In genomic region chr15:50415752-50416404, GRCh38 we compare ENCODE assay signal across 16 cellular contexts. TPM values are rescaled to one million over a fixed set of nuclear protein-coding genes. Genes with fewer than 3 reads are reported as not detected.
DNase-seq lines count a peak whose midpoint lies in the region; ATAC-seq and TF ChIP-seq lines count a peak whose summit lies in the region.
"Had no signal": no experiment of that assay in that cellular context is flagged by ENCODE, and none has a peak within 500 bp of the region (broad histone marks: within the 10 kb centered on the region; RNA-seq: fewer than 3 reads in every experiment).

No MANE protein-coding gene starts in this region.

- H3K4me1 ChIP-seq in osteoblast (ENCODE audit: insufficient read depth, low read length), result no peaks in the 10 kb centered on the region
- no peaks in the 10 kb centered on the region for H3K4me1 ChIP-seq in GM23248 (ENCODE audit: insufficient read depth)

- H2AFZ ChIP-seq in osteoblast (ENCODE audit: low read length) (no peak overlapping the region), GM23248 (no peak overlapping the region)

- H3K4me3 ChIP-seq in osteoblast (ENCODE audit: insufficient read depth, low read length) (no peak overlapping the region), GM23248 (no peak overlapping the region)
- H3K4me3 ChIP-seq: smooth muscle cell had no signal

- H3F3A ChIP-seq in GM23248 (ENCODE audit: insufficient read depth), result no peaks in the 10 kb centered on the region

- no peak for ATAC-seq in HG03442 (IDR thresholded peaks at IDR 0.05; ENCODE audit: unreplicated experiment)
- ATAC-seq: activated T-helper 17 cell treated with anti-CD3 and anti-CD28 coated beads, Interleukin-2, amount 50 U/mL, for 72 hours; Panc1 had no signal

- H3K79me2 ChIP-seq in osteoblast (ENCODE audit: insufficient read depth, low read length) (no peaks in the 10 kb centered on the region), GM23248 (ENCODE audit: insufficient read depth) (no peaks in the 10 kb centered on the region)

- H3K9me2 ChIP-seq in GM23248 (ENCODE audit: insufficient read depth), result no peaks in the 10 kb centered on the region

- H3K4me2 ChIP-seq in osteoblast (ENCODE audit: insufficient read depth, low read length), result no peak overlapping the region
- no peak overlapping the region for H3K4me2 ChIP-seq in GM23248 (ENCODE audit: unreplicated experiment)
- H3K4me2 ChIP-seq: smooth muscle cell had no signal

- TF ChIP-seq CTCF in osteoblast (IDR thresholded peaks at IDR 0.05; ENCODE audit: extremely low read depth, low read depth, low read length), result no peak

- H3K27ac ChIP-seq in epithelial cell of prostate (no peak overlapping the region), osteoblast (ENCODE audit: low read depth, low read length) (no peak overlapping the region), GM23248 (no peak overlapping the region)

- H3K9me3 ChIP-seq in osteoblast (ENCODE audit: low read depth, low read length), result no peaks in the 10 kb centered on the region
- H3K9me3 ChIP-seq in GM23248 (ENCODE audit: low read depth), result no peaks in the 10 kb centered on the region

- H3K9ac ChIP-seq in GM23248, result no peak overlapping the region

- no peaks in the 10 kb centered on the region for H4K20me1 ChIP-seq in osteoblast (ENCODE audit: insufficient read depth, low read length)
- no peaks in the 10 kb centered on the region for H4K20me1 ChIP-seq in GM23248 (ENCODE audit: insufficient read depth)

- peaks cover 3% of the 10 kb centered on the region for H3K27me3 ChIP-seq in osteoblast (ENCODE audit: insufficient read depth, low read length)
- H3K27me3 ChIP-seq in GM23248 (replicated peaks; ENCODE audit: insufficient read depth), result no peaks in the 10 kb centered on the region

- 67% methylated on average over 3 of the region's 3 CpGs for WGBS in GM23248 (ENCODE audit: low coverage in 1 of 2, low lambda C conversion rate in 2 of 2, missing lambda C conversion rate in 2 of 2), 2 experiments

- DNase-seq in NCI-H748 (lab: John Stamatoyannopoulos, UW; ENCODE audit: unreplicated experiment) (peak; percentile 6), NCI-H748 treated with DMSO at 0.1 percent for 48 hours (lab: John Stamatoyannopoulos, UW) (no peak), RKO (ENCODE audit: low spot score) (peak; percentile 27), epithelial cell of prostate (ENCODE audit: low read depth, low spot score) (peak; percentile 2), osteoblast (ENCODE audit: insufficient read length, low spot score, missing footprints) (peak; percentile 34), NCI-H2029 treated with DMSO at 0.1 percent for 48 hours (lab: John Stamatoyannopoulos, UW) (no peak), GM23248 (no peak)
- DNase-seq: 8988T; activated CD4-positive, alpha-beta T cell treated with anti-CD3 and anti-CD28 coated beads, Interleukin-2, amount 50 U/mL, for 48 hours; H7; immature natural killer cell; midbrain had no signal

- in situ Hi-C loops in GM23248 (cut with MboI), result no loop called here

- no peaks in the 10 kb centered on the region for H3K36me3 ChIP-seq in osteoblast (ENCODE audit: insufficient read depth, low read length)
- H3K36me3 ChIP-seq in GM23248 (ENCODE audit: low read depth), result no peaks in the 10 kb centered on the region

RNA-seq across cellular contexts. Expression of gene USP8, which starts 8.3 kb away (rescaled TPM):
- 53.0 and 61.2 TPM in 2 replicates for total RNA-seq in osteoblast
- total RNA-seq in GM23248 (2014; rRNA removed; shearing (Covaris generic)), result 29.8 and 32.1 TPM in 2 replicates
- polyA plus RNA-seq in GM23248 (2016; fragmentation: Nextera tagmentation; extraction: Ambion mirVana), result 56.2 and 57.2 TPM in 2 replicates

Comparison
In these comparisons a context has a peak if more than half of its experiments do, and no peak if none do; other contexts are left out.
1. DNase-seq: peak in NCI-H748 (single experiment), RKO (single experiment), epithelial cell of prostate (single experiment) and osteoblast (single experiment); none in NCI-H748 treated with DMSO at 0.1 percent for 48 hours (single experiment), NCI-H2029 treated with DMSO at 0.1 percent for 48 hours (single experiment) and GM23248 (single experiment).